In genomic region chr17:48545022-48545376, GRCh38 we compare ENCODE assay signal across 7 cellular contexts. TPM values are rescaled to one million over a fixed set of nuclear protein-coding genes. Genes with fewer than 3 reads are reported as not detected.
DNase-seq lines count a peak whose midpoint lies in the region; ATAC-seq and TF ChIP-seq lines count a peak whose summit lies in the region.

Gene HOXB2, minus strand, starts transcription at chr17:48545109. Its CDS starts 198 bp downstream, at chr17:48544911.

- no peak for ATAC-seq in T-helper 17 cell

- H3K4me1 Mint-ChIP-seq in T-helper 17 cell, result peaks cover 33% of the 10 kb centered on the region

- H3K27me3 Mint-ChIP-seq in T-helper 17 cell, result peaks cover 11% of the 10 kb centered on the region

- no peaks in the 10 kb centered on the region for H3K9me3 ChIP-seq in T-helper 17 cell (ENCODE audit: control insufficient read depth, low read length, poor library complexity, severe bottlenecking)

- peak within 1 kb of the TSS; percentile 98 for H3K27ac Mint-ChIP-seq in T-helper 17 cell

- peak within 1 kb of the TSS; percentile 83 for H3K4me3 ChIP-seq in fibroblast of the aortic adventitia (ENCODE audit: low read depth, low read length)

- H3K4me3 Mint-ChIP-seq in T-helper 17 cell, result peak within 1 kb of the TSS; percentile 96

- no peak for TF ChIP-seq CTCF in fibroblast of the aortic adventitia (IDR thresholded peaks at IDR 0.05; ENCODE audit: insufficient read depth, low read length)

- H3K36me3 Mint-ChIP-seq in T-helper 17 cell (ENCODE audit: low read depth), result peaks cover 10% of the 10 kb centered on the region

- peak; percentile 52 for DNase-seq in HT1080 (ENCODE audit: low read depth)
- no peak for DNase-seq in T-helper 17 cell
- peak; percentile 76 for DNase-seq in fibroblast of the aortic adventitia (ENCODE audit: low read depth)
- DNase-seq in posterior vena cava (ENCODE audit: low spot score), result no peak
- no peak for DNase-seq in GM19238 (ENCODE audit: insufficient read length, low spot score)
- DNase-seq in effector CD8-positive, alpha-beta T cell (lab: John Stamatoyannopoulos, UW), result no peak
- DNase-seq in NAMALWA (ENCODE audit: low spot score), result no peak

- intact Hi-C loops in posterior vena cava (cut with DNase I), result no loop called here

RNA-seq across cellular contexts. Expression of gene HOXB2, which starts in this region (rescaled TPM):
- total RNA-seq in HT1080 (2014; rRNA removed; shearing (Covaris generic)), result 34.3 and 40.1 TPM in 2 replicates
- 52.9 and 59.0 TPM in 2 replicates for polyA plus RNA-seq in HT1080 (2015; cell fraction: cytosol; rRNA removed)
- 59.0 and 66.8 TPM in 2 replicates for polyA plus RNA-seq in HT1080 (2015; cell fraction: nucleus; rRNA removed)
- total RNA-seq in T-helper 17 cell (10 to 100 TPM in 1 of 2 donors, 1 to 10 TPM in 1; 4.5 to 18.8 TPM), fibroblast of the aortic adventitia (ENCODE audit: low replicate concordance) (1.5 and 9.0 TPM in 2 replicates), posterior vena cava (10 to 100 TPM; 18.9 to 22.3 TPM)

Comparison
In these comparisons a context has a peak if more than half of its experiments do, and no peak if none do; other contexts are left out.
1. DNase-seq: peak in HT1080 (single experiment) and fibroblast of the aortic adventitia (single experiment); none in T-helper 17 cell (0 of 3), posterior vena cava (single experiment), GM19238 (single experiment), effector CD8-positive, alpha-beta T cell (single experiment) and NAMALWA (single experiment).